1 cellular context compared by ENCODE assay signal in the genomic region with DNA sequence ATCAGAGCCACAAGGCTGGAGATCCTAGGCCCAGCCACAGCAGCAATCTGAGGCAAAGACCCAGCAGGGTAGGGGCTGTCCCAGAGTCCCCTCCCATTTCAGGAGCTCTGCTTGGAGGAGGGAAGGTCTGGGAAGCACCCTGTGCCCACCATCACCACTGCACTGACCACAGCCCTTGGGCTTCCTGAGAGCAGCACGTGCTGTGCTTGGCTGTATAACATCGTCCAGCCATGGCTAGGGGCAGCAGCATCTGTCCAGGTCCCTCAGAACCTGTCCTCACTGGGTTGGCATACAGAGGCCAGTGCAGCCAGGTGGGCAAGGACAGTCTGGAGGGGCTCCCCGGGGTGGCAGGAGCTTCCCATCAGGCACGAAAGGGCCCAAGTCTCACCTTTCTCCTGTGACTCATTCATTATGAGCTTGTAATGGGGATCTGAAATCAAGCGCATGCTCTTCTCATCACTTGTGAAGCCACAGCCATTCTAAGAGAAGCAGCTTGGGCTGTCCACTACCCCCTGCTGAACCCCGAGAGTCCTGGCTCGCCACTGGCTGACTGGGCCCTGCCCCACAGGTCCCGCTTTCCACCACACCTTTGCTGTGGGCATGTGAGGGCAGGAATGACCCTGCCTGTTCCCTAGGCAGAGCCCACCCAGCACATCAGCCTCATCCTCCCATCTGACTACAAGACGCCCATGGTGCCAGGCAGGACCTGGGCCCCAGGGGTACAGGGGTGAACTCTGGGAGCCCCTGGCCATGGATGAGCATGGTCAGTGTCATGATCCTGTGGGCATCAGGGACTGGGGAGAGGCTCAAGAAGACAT.
TF ChIP-seq lines count a peak whose summit lies in the region.

No MANE protein-coding gene starts in this region.

TF ChIP-seq in K562, 482 proteins besides CTCF, POLR2A, EP300 and RAD21 (continued from another document and continues in another):
- TF ChIP-seq, protein P1, sequence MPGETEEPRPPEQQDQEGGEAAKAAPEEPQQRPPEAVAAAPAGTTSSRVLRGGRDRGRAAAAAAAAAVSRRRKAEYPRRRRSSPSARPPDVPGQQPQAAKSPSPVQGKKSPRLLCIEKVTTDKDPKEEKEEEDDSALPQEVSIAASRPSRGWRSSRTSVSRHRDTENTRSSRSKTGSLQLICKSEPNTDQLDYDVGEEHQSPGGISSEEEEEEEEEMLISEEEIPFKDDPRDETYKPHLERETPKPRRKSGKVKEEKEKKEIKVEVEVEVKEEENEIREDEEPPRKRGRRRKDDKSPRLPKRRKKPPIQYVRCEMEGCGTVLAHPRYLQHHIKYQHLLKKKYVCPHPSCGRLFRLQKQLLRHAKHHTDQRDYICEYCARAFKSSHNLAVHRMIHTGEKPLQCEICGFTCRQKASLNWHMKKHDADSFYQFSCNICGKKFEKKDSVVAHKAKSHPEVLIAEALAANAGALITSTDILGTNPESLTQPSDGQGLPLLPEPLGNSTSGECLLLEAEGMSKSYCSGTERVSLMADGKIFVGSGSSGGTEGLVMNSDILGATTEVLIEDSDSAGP (CRISPR knock-in tag; IDR thresholded peaks at IDR 0.05) = 0 out of 2 replicates have a peak, but pooled peaks have one; percentile 63
- TF ChIP-seq MTA3 (IDR thresholded peaks at IDR 0.05; ENCODE audit: borderline replicate concordance) = no peak
- no peak for TF ChIP-seq CREM (IDR thresholded peaks at IDR 0.05; ENCODE audit: low read depth)
- TF ChIP-seq SP2 (IDR thresholded peaks at IDR 0.05; ENCODE audit: extremely low read depth, low read depth, low read length, poor library complexity, severe bottlenecking) = peak; percentile 14
- no peak for TF ChIP-seq ZKSCAN8 (CRISPR knock-in tag; IDR thresholded peaks at IDR 0.05)
- TF ChIP-seq MBD2 (IDR thresholded peaks at IDR 0.05; ENCODE audit: borderline replicate concordance, low read depth) = no peak
- no peak for TF ChIP-seq HMG20A (CRISPR knock-in tag; conservative IDR thresholded peaks at IDR 0.05)
- TF ChIP-seq BHLHE40 (IDR thresholded peaks at IDR 0.05; ENCODE audit: low read length) = peak; percentile 63; the same call in 1 of the 2 replicates
- TF ChIP-seq POU5F1 (IDR thresholded peaks at IDR 0.05; ENCODE audit: borderline replicate concordance, low read depth, low read length, partially characterized antibody) = no peak
- no peak for TF ChIP-seq ZNF212 (CRISPR knock-in tag; IDR thresholded peaks at IDR 0.05)
- TF ChIP-seq, protein P2, sequence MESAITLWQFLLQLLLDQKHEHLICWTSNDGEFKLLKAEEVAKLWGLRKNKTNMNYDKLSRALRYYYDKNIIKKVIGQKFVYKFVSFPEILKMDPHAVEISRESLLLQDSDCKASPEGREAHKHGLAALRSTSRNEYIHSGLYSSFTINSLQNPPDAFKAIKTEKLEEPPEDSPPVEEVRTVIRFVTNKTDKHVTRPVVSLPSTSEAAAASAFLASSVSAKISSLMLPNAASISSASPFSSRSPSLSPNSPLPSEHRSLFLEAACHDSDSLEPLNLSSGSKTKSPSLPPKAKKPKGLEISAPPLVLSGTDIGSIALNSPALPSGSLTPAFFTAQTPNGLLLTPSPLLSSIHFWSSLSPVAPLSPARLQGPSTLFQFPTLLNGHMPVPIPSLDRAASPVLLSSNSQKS (CRISPR knock-in tag; IDR thresholded peaks at IDR 0.05) = no peak
- no peak for TF ChIP-seq MAFG (tag; conservative IDR thresholded peaks at IDR 0.05)
- TF ChIP-seq, protein P3, sequence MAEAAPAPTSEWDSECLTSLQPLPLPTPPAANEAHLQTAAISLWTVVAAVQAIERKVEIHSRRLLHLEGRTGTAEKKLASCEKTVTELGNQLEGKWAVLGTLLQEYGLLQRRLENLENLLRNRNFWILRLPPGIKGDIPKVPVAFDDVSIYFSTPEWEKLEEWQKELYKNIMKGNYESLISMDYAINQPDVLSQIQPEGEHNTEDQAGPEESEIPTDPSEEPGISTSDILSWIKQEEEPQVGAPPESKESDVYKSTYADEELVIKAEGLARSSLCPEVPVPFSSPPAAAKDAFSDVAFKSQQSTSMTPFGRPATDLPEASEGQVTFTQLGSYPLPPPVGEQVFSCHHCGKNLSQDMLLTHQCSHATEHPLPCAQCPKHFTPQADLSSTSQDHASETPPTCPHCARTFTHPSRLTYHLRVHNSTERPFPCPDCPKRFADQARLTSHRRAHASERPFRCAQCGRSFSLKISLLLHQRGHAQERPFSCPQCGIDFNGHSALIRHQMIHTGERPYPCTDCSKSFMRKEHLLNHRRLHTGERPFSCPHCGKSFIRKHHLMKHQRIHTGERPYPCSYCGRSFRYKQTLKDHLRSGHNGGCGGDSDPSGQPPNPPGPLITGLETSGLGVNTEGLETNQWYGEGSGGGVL (CRISPR knock-in tag; IDR thresholded peaks at IDR 0.05) = no peak
- no peak for TF ChIP-seq ZNF324 (CRISPR knock-in tag; IDR thresholded peaks at IDR 0.05)
- no peak for TF ChIP-seq TCF7L2 (IDR thresholded peaks at IDR 0.05; ENCODE audit: low read depth, low read length)
- no peak for TF ChIP-seq ERF (CRISPR knock-in tag; IDR thresholded peaks at IDR 0.05)
- no peak for TF ChIP-seq RAD51 (IDR thresholded peaks at IDR 0.05; ENCODE audit: borderline replicate concordance, low read depth)
- TF ChIP-seq SP1 (CRISPR knock-in tag; IDR thresholded peaks at IDR 0.05) = no peak
- no peak for TF ChIP-seq NEUROD1 (IDR thresholded peaks at IDR 0.05; ENCODE audit: borderline replicate concordance, low read depth, low read length, partially characterized antibody)
- TF ChIP-seq, protein P4, sequence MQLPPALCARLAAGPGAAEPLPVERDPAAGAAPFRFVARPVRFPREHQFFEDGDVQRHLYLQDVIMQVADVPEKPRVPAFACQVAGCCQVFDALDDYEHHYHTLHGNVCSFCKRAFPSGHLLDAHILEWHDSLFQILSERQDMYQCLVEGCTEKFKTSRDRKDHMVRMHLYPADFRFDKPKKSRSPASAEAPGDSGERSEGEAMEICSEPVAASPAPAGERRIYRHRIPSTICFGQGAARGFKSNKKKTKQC (CRISPR knock-in tag; IDR thresholded peaks at IDR 0.05) = no peak; the same call in 1 of the 2 replicates
- TF ChIP-seq ETV6 (IDR thresholded peaks at IDR 0.05; ENCODE audit: borderline replicate concordance in 1 of 2, low read depth in 2 of 2, low read length in 1 of 2) = no peak
- no peak for TF ChIP-seq ETV6 (CRISPR knock-in tag; IDR thresholded peaks at IDR 0.05; ENCODE audit: borderline replicate concordance)
- TF ChIP-seq HEY1 (CRISPR knock-in tag; IDR thresholded peaks at IDR 0.05; ENCODE audit: borderline replicate concordance) = no peak
- no peak for TF ChIP-seq ZNF384 (IDR thresholded peaks at IDR 0.05; ENCODE audit: low read depth, low read length)
- 0 out of 4 replicates have a peak, but pooled peaks of 1 of the 2 experiments have one; percentile 31 for TF ChIP-seq TBL1XR1 (IDR thresholded peaks at IDR 0.05; ENCODE audit: low read length in 2 of 2)
- TF ChIP-seq, protein P5, sequence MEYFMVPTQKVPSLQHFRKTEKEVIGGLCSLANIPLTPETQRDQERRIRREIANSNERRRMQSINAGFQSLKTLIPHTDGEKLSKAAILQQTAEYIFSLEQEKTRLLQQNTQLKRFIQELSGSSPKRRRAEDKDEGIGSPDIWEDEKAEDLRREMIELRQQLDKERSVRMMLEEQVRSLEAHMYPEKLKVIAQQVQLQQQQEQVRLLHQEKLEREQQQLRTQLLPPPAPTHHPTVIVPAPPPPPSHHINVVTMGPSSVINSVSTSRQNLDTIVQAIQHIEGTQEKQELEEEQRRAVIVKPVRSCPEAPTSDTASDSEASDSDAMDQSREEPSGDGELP (CRISPR knock-in tag; IDR thresholded peaks at IDR 0.05; ENCODE audit: borderline replicate concordance) = peak; percentile 33; the same call in 1 of the 2 replicates
- no peak for TF ChIP-seq KDM1A (IDR thresholded peaks at IDR 0.05)
- TF ChIP-seq TAL1 (IDR thresholded peaks at IDR 0.05) = no peak
- no peak for TF ChIP-seq ZNF76 (CRISPR knock-in tag; IDR thresholded peaks at IDR 0.05; ENCODE audit: borderline replicate concordance)
- no peak for TF ChIP-seq ELF2 (CRISPR knock-in tag; IDR thresholded peaks at IDR 0.05)
- TF ChIP-seq, protein P6, sequence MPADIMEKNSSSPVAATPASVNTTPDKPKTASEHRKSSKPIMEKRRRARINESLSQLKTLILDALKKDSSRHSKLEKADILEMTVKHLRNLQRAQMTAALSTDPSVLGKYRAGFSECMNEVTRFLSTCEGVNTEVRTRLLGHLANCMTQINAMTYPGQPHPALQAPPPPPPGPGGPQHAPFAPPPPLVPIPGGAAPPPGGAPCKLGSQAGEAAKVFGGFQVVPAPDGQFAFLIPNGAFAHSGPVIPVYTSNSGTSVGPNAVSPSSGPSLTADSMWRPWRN (IDR thresholded peaks at IDR 0.05; ENCODE audit: low read depth) = no peak
- no peak for TF ChIP-seq ZNF436 (CRISPR knock-in tag; IDR thresholded peaks at IDR 0.05)
- TF ChIP-seq NELFE (IDR thresholded peaks at IDR 0.05; ENCODE audit: insufficient read depth, insufficient read length) = no peak
- TF ChIP-seq ARNT (IDR thresholded peaks at IDR 0.05) = no peak
- TF ChIP-seq, protein P7, sequence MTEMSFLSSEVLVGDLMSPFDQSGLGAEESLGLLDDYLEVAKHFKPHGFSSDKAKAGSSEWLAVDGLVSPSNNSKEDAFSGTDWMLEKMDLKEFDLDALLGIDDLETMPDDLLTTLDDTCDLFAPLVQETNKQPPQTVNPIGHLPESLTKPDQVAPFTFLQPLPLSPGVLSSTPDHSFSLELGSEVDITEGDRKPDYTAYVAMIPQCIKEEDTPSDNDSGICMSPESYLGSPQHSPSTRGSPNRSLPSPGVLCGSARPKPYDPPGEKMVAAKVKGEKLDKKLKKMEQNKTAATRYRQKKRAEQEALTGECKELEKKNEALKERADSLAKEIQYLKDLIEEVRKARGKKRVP (CRISPR knock-in tag; IDR thresholded peaks at IDR 0.05) = no peak
- no peak for TF ChIP-seq ZNF668 (CRISPR knock-in tag; IDR thresholded peaks at IDR 0.05)
- TF ChIP-seq PCBP1 (IDR thresholded peaks at IDR 0.05; ENCODE audit: low read depth, low read length, poor library complexity, severe bottlenecking) = no peak
- no peak for TF ChIP-seq KLF1 (tag; IDR thresholded peaks at IDR 0.05)
- no peak for TF ChIP-seq POLR2G (IDR thresholded peaks at IDR 0.05; ENCODE audit: low read depth, low read length)
- no peak for TF ChIP-seq NR1H2 (CRISPR knock-in tag; IDR thresholded peaks at IDR 0.05)
- no peak for TF ChIP-seq PHF20 (IDR thresholded peaks at IDR 0.05; ENCODE audit: partially characterized antibody)
- no peak for TF ChIP-seq MEF2A (IDR thresholded peaks at IDR 0.05; ENCODE audit: control insufficient read depth, low read depth, low read length)
- TF ChIP-seq, protein P8, sequence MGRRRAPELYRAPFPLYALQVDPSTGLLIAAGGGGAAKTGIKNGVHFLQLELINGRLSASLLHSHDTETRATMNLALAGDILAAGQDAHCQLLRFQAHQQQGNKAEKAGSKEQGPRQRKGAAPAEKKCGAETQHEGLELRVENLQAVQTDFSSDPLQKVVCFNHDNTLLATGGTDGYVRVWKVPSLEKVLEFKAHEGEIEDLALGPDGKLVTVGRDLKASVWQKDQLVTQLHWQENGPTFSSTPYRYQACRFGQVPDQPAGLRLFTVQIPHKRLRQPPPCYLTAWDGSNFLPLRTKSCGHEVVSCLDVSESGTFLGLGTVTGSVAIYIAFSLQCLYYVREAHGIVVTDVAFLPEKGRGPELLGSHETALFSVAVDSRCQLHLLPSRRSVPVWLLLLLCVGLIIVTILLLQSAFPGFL (CRISPR knock-in tag; IDR thresholded peaks at IDR 0.05) = no peak
- TF ChIP-seq ZNF23 (CRISPR knock-in tag; IDR thresholded peaks at IDR 0.05) = no peak
- TF ChIP-seq, protein P9, sequence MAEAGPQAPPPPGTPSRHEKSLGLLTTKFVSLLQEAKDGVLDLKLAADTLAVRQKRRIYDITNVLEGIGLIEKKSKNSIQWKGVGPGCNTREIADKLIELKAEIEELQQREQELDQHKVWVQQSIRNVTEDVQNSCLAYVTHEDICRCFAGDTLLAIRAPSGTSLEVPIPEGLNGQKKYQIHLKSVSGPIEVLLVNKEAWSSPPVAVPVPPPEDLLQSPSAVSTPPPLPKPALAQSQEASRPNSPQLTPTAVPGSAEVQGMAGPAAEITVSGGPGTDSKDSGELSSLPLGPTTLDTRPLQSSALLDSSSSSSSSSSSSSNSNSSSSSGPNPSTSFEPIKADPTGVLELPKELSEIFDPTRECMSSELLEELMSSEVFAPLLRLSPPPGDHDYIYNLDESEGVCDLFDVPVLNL (CRISPR knock-in tag; IDR thresholded peaks at IDR 0.05; ENCODE audit: low read depth) = 0 out of 2 replicates have a peak, but pooled peaks have one; percentile 67
- no peak for TF ChIP-seq ETV1 (tag; conservative IDR thresholded peaks at IDR 0.05; ENCODE audit: low read depth)
- TF ChIP-seq ELF4 (CRISPR knock-in tag; IDR thresholded peaks at IDR 0.05) = no peak
- TF ChIP-seq, protein P10, sequence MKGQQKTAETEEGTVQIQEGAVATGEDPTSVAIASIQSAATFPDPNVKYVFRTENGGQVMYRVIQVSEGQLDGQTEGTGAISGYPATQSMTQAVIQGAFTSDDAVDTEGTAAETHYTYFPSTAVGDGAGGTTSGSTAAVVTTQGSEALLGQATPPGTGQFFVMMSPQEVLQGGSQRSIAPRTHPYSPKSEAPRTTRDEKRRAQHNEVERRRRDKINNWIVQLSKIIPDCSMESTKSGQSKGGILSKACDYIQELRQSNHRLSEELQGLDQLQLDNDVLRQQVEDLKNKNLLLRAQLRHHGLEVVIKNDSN (CRISPR knock-in tag; IDR thresholded peaks at IDR 0.05) = peak; percentile 63
- TF ChIP-seq, protein P11, sequence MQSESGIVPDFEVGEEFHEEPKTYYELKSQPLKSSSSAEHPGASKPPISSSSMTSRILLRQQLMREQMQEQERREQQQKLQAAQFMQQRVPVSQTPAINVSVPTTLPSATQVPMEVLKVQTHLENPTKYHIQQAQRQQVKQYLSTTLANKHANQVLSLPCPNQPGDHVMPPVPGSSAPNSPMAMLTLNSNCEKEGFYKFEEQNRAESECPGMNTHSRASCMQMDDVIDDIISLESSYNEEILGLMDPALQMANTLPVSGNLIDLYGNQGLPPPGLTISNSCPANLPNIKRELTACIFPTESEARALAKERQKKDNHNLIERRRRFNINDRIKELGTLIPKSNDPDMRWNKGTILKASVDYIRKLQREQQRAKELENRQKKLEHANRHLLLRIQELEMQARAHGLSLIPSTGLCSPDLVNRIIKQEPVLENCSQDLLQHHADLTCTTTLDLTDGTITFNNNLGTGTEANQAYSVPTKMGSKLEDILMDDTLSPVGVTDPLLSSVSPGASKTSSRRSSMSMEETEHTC (IDR thresholded peaks at IDR 0.05) = no peak
- TF ChIP-seq, protein P12, sequence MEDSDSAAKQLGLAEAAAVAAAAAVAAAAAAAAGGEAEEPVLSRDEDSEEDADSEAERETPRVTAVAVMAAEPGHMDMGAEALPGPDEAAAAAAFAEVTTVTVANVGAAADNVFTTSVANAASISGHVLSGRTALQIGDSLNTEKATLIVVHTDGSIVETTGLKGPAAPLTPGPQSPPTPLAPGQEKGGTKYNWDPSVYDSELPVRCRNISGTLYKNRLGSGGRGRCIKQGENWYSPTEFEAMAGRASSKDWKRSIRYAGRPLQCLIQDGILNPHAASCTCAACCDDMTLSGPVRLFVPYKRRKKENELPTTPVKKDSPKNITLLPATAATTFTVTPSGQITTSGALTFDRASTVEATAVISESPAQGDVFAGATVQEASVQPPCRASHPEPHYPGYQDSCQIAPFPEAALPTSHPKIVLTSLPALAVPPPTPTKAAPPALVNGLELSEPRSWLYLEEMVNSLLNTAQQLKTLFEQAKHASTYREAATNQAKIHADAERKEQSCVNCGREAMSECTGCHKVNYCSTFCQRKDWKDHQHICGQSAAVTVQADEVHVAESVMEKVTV (CRISPR knock-in tag; IDR thresholded peaks at IDR 0.05) = no peak
- TF ChIP-seq PTTG1 (tag; IDR thresholded peaks at IDR 0.05; ENCODE audit: low read depth) = no peak
- TF ChIP-seq SMC3 (conservative IDR thresholded peaks at IDR 0.05; ENCODE audit: insufficient read depth, low read depth, low read length) = no peak
- no peak for TF ChIP-seq TAF15 (IDR thresholded peaks at IDR 0.05; ENCODE audit: low read depth, low read length)
